1 cellular context compared by ENCODE assay signal in genomic region chr9:33042528-33042927, GRCh38.
TF ChIP-seq lines count a peak whose summit lies in the region.

No MANE protein-coding gene starts in this region.

TF ChIP-seq in K562, 482 proteins besides CTCF, POLR2A, EP300 and RAD21:
- TF ChIP-seq POLR2AphosphoS2 (IDR thresholded peaks at IDR 0.05; ENCODE audit: low read length) = no peak
- no peak for TF ChIP-seq ASH1L (IDR thresholded peaks at IDR 0.05; ENCODE audit: borderline replicate concordance, low read depth, partially characterized antibody)
- no peak for TF ChIP-seq POLR3G (IDR thresholded peaks at IDR 0.05; ENCODE audit: extremely low read depth, insufficient read length, insufficient replicate concordance)
- TF ChIP-seq, protein P1, sequence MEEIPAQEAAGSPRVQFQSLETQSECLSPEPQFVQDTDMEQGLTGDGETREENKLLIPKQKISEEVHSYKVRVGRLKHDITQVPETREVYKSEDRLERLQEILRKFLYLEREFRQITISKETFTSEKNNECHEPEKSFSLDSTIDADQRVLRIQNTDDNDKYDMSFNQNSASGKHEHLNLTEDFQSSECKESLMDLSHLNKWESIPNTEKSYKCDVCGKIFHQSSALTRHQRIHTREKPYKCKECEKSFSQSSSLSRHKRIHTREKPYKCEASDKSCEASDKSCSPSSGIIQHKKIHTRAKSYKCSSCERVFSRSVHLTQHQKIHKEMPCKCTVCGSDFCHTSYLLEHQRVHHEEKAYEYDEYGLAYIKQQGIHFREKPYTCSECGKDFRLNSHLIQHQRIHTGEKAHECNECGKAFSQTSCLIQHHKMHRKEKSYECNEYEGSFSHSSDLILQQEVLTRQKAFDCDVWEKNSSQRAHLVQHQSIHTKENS (CRISPR knock-in tag; IDR thresholded peaks at IDR 0.05) = no peak
- TF ChIP-seq SMAD3 (CRISPR knock-in tag; conservative IDR thresholded peaks at IDR 0.05) = no peak
- TF ChIP-seq, protein P2, sequence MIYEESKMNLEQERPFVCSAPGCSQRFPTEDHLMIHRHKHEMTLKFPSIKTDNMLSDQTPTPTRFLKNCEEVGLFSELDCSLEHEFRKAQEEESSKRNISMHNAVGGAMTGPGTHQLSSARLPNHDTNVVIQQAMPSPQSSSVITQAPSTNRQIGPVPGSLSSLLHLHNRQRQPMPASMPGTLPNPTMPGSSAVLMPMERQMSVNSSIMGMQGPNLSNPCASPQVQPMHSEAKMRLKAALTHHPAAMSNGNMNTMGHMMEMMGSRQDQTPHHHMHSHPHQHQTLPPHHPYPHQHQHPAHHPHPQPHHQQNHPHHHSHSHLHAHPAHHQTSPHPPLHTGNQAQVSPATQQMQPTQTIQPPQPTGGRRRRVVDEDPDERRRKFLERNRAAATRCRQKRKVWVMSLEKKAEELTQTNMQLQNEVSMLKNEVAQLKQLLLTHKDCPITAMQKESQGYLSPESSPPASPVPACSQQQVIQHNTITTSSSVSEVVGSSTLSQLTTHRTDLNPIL (CRISPR knock-in tag; IDR thresholded peaks at IDR 0.05) = no peak
- TF ChIP-seq ZNF197 (CRISPR knock-in tag; IDR thresholded peaks at IDR 0.05; ENCODE audit: low read depth) = no peak
- no peak for TF ChIP-seq NCOA1 (IDR thresholded peaks at IDR 0.05; ENCODE audit: low read depth)
- TF ChIP-seq CSDE1 (IDR thresholded peaks at IDR 0.05) = no peak
- TF ChIP-seq AFF1 (IDR thresholded peaks at IDR 0.05; ENCODE audit: low read depth in 1 of 2, partially characterized antibody in 2 of 2) = no peak
- no peak for TF ChIP-seq ZNF140 (CRISPR knock-in tag; IDR thresholded peaks at IDR 0.05)
- TF ChIP-seq ZNF146 (CRISPR knock-in tag; IDR thresholded peaks at IDR 0.05; ENCODE audit: unreplicated experiment) = no peak
- TF ChIP-seq, protein P3, sequence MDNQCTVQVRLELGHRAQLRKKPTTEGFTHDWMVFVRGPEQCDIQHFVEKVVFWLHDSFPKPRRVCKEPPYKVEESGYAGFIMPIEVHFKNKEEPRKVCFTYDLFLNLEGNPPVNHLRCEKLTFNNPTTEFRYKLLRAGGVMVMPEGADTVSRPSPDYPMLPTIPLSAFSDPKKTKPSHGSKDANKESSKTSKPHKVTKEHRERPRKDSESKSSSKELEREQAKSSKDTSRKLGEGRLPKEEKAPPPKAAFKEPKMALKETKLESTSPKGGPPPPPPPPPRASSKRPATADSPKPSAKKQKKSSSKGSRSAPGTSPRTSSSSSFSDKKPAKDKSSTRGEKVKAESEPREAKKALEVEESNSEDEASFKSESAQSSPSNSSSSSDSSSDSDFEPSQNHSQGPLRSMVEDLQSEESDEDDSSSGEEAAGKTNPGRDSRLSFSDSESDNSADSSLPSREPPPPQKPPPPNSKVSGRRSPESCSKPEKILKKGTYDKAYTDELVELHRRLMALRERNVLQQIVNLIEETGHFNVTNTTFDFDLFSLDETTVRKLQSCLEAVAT (IDR thresholded peaks at IDR 0.05) = no peak
- no peak for TF ChIP-seq ILF3 (IDR thresholded peaks at IDR 0.05; ENCODE audit: borderline replicate concordance)
- no peak for TF ChIP-seq NFE2L1 (tag; IDR thresholded peaks at IDR 0.05; ENCODE audit: borderline replicate concordance, low read depth)
- no peak for TF ChIP-seq HDAC2 (IDR thresholded peaks at IDR 0.05)
TF ChIP-seq in K562: peak in this region for 0.
